In the genomic region with DNA sequence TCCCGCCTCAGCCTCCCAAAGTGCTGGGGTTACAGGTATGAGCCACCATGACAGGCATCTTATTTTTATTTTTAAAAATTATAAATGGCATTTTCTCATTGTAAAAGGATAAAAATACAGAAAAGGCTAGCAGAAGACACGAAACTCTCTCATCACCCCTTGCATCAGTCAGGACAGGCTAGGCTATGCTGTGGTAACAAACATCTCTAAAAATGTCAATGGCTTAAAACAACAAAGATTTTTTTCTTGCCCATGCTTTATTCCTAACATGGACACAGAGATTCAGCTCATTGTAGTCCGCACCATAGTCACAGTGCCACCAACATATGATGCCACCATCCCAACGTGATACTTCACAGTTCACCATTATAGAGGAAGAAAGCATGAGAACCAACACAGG, we compare ENCODE assay signal across 22 cellular contexts.
"Had no signal": no experiment of that assay in that cellular context is flagged by ENCODE, and none has a peak within 500 bp of the region (broad histone marks: within the 10 kb centered on the region; RNA-seq: fewer than 3 reads in every experiment).

No MANE protein-coding gene starts in this region.

- H3K36me3 ChIP-seq: left ventricle myocardium inferior had no signal

- H3K4me1 Mint-ChIP-seq: endodermal cell, natural killer cell had no signal

- H3K27me3 Mint-ChIP-seq: activated B cell treated with CpG ODN at 0.5 μM for 24 hours, progenitor cell of endocrine pancreas had no signal

- H3K27ac ChIP-seq: left ventricle myocardium inferior, testis had no signal

- H3K27ac Mint-ChIP-seq: activated B cell treated with CpG ODN at 0.5 μM for 24 hours; activated CD4-positive, alpha-beta T cell treated with anti-CD3 and anti-CD28 coated beads for 36 hours; activated naive CD8-positive, alpha-beta T cell treated with anti-CD3 and anti-CD28 coated beads, Interleukin-2, amount 10 ng/mL, durations not matched to agents 7 days and 5 days; endodermal cell; natural killer cell; progenitor cell of endocrine pancreas; T-helper 1 cell treated with Interleukin-12 subunit alpha and Interleukin-12 subunit beta and Interleukin-4 antibody, amounts not matched to agents 30 μg/mL and 1 μg/mL, for 36 hours had no signal

- H3K27me3 ChIP-seq: testis had no signal

- DNase-seq: activated B cell treated with CpG ODN at 0.5 μM for 24 hours; activated CD4-positive, alpha-beta T cell treated with anti-CD3 and anti-CD28 coated beads for 36 hours; activated CD4-positive, alpha-beta T cell treated with anti-CD3 and anti-CD28 coated beads, Interleukin-2, amount 50 U/mL, for 48 hours; activated CD8-positive, alpha-beta memory T cell treated with anti-CD3 and anti-CD28 coated beads, Interleukin-2, amount 50 U/mL, for 48 hours; activated naive CD4-positive, alpha-beta T cell treated with Interleukin-2 at 50 U/mL for 16 hours; activated naive CD8-positive, alpha-beta T cell treated with anti-CD3 and anti-CD28 coated beads, Interleukin-2, amount 10 ng/mL, durations not matched to agents 7 days and 5 days; activated T-cell treated with anti-CD3 and anti-CD28 coated beads, Interleukin-2, amount 50 U/mL, for 4 hours; amniotic stem cell; cerebellar nuclear complex; cortex of kidney; endodermal cell; hypothalamus; left ventricle myocardium inferior; midbrain; natural killer cell; retina; stimulated activated CD4-positive, alpha-beta T cell treated with anti-CD3 and anti-CD28 coated beads, Interleukin-2, amount 100 ng/mL, for 48 hours; stimulated activated naive CD4-positive, alpha-beta T cell; T1000; testis had no signal

- H3K4me1 ChIP-seq: left ventricle myocardium inferior, testis had no signal

- H3K4me3 Mint-ChIP-seq: activated B cell treated with CpG ODN at 0.5 μM for 24 hours; activated CD4-positive, alpha-beta T cell treated with anti-CD3 and anti-CD28 coated beads for 36 hours; activated naive CD8-positive, alpha-beta T cell treated with anti-CD3 and anti-CD28 coated beads, Interleukin-2, amount 10 ng/mL, durations not matched to agents 7 days and 5 days; activated T-cell treated with anti-CD3 and anti-CD28 coated beads, Interleukin-2, amount 50 U/mL, for 4 hours; endodermal cell; natural killer cell; T-helper 1 cell treated with Interleukin-12 subunit alpha and Interleukin-12 subunit beta and Interleukin-4 antibody, amounts not matched to agents 30 μg/mL and 1 μg/mL, for 36 hours had no signal

- H3K9me3 Mint-ChIP-seq: activated B cell treated with CpG ODN at 0.5 μM for 24 hours; activated naive CD8-positive, alpha-beta T cell treated with anti-CD3 and anti-CD28 coated beads, Interleukin-2, amount 10 ng/mL, durations not matched to agents 7 days and 5 days; activated T-cell treated with anti-CD3 and anti-CD28 coated beads, Interleukin-2, amount 50 U/mL, for 4 hours; endodermal cell; natural killer cell had no signal

- ATAC-seq: activated CD4-positive, alpha-beta T cell treated with anti-CD3 and anti-CD28 coated beads for 36 hours; activated T-cell treated with anti-CD3 and anti-CD28 coated beads, Interleukin-2, amount 50 U/mL, for 4 hours; natural killer cell had no signal

- H3K36me3 Mint-ChIP-seq: activated naive CD8-positive, alpha-beta T cell treated with anti-CD3 and anti-CD28 coated beads, Interleukin-2, amount 10 ng/mL, durations not matched to agents 7 days and 5 days; natural killer cell had no signal

- H3K9me3 ChIP-seq: left ventricle myocardium inferior, testis had no signal

- H3K4me3 ChIP-seq: left ventricle myocardium inferior, testis had no signal
